8 cellular contexts compared by ENCODE assay signal in genomic region chr10:80408198-80409085, GRCh38. TPM values are rescaled to one million over a fixed set of nuclear protein-coding genes. Genes with fewer than 3 reads are reported as not detected.
A peak's percentile ranks its signal among the peaks of the same experiment; 100 is the strongest.
DNase-seq lines count a peak whose midpoint lies in the region; ATAC-seq and TF ChIP-seq lines count a peak whose summit lies in the region.

TSS of gene PRXL2A (plus strand) at chr10:80408551. CDS start at chr10:80420468, 11,917 bp downstream.

- H3K9me3 Mint-ChIP-seq in activated naive CD8-positive, alpha-beta T cell (ENCODE audit: low read depth), result no peaks in the 10 kb centered on the region

- H3K36me3 ChIP-seq in SK-N-MC (ENCODE audit: insufficient read depth, low read length), result no peaks in the 10 kb centered on the region
- H3K36me3 ChIP-seq in trophoblast cell (ENCODE audit: control insufficient read depth in 1 of 2, insufficient read depth in 2 of 2, low read length in 2 of 2), result no peaks in the 10 kb centered on the region
- no peaks in the 10 kb centered on the region for H3K36me3 ChIP-seq in tibial artery

- peak within 1 kb of the TSS; percentile 98 for H3K18ac ChIP-seq in trophoblast cell (ENCODE audit: low read length)

- peaks cover 33% of the 10 kb centered on the region for H3K4me1 Mint-ChIP-seq in activated naive CD8-positive, alpha-beta T cell (ENCODE audit: low read depth)

- peak within 1 kb of the TSS; percentile 87 for H4K12ac ChIP-seq in trophoblast cell (ENCODE audit: low read depth, low read length)

- intact Hi-C loops in Right ventricle myocardium inferior (cut with DNase I) (no loop called here), tibial artery (cut with DNase I; ENCODE audit: low total_unique reads) (no loop called here)

- no peak within 1 kb of the TSS for H3K23ac ChIP-seq in trophoblast cell (ENCODE audit: low read length)

- H3K27ac ChIP-seq in SK-N-MC (no peak within 1 kb of the TSS), trophoblast cell (ENCODE audit: low read depth, low read length) (no peak within 1 kb of the TSS), tibial artery (peak within 1 kb of the TSS; percentile 21 to 37)

- ATAC-seq in GM21423 (IDR thresholded peaks at IDR 0.05; ENCODE audit: unreplicated experiment), result peak; percentile 95
- peak; percentile 95 for ATAC-seq in Right ventricle myocardium inferior

- peak within 1 kb of the TSS; percentile 98 for H4K8ac ChIP-seq in trophoblast cell (ENCODE audit: low read depth, low read length)

- H2BK120ac ChIP-seq in trophoblast cell (ENCODE audit: insufficient read depth, low read length, poor library complexity), result peak within 1 kb of the TSS; percentile 62

- H3K27ac Mint-ChIP-seq in activated naive CD8-positive, alpha-beta T cell, result peak within 1 kb of the TSS; percentile 97

- no peaks in the 10 kb centered on the region for H3K27me3 ChIP-seq in trophoblast cell (ENCODE audit: insufficient read depth, low read length)
- peaks cover 0 to 31% of the 10 kb centered on the region in 2 donors for H3K27me3 ChIP-seq in tibial artery

- H3K9me3 ChIP-seq in SK-N-MC (ENCODE audit: low read depth, low read length) (no peaks in the 10 kb centered on the region), trophoblast cell (ENCODE audit: insufficient read depth, low read depth, low read length) (no peaks in the 10 kb centered on the region), tibial artery (no peaks in the 10 kb centered on the region)

- H3K4me3 ChIP-seq in SK-N-MC (peak within 1 kb of the TSS; percentile 81), trophoblast cell (ENCODE audit: low read depth, low read length) (peak within 1 kb of the TSS; percentile 82), tibial artery (peak within 1 kb of the TSS; percentile 53 to 59)

- no CpG with 5 or more reads among the region's 94 CpGs for WGBS in trophoblast cell (ENCODE audit: extremely low coverage, insufficient coverage, insufficient read length)

- no peak within 1 kb of the TSS for H2AK5ac ChIP-seq in trophoblast cell (ENCODE audit: low read length)

- no peak for TF ChIP-seq CTCF in tibial artery (IDR thresholded peaks at IDR 0.05)

- peak within 1 kb of the TSS; percentile 91 for H3K4me3 Mint-ChIP-seq in activated naive CD8-positive, alpha-beta T cell

- H3K27me3 Mint-ChIP-seq in activated naive CD8-positive, alpha-beta T cell, result no peaks in the 10 kb centered on the region

- H3K79me2 ChIP-seq in trophoblast cell (ENCODE audit: control insufficient read depth, insufficient read depth, low read length, poor library complexity), result peaks cover 5% of the 10 kb centered on the region

- peak within 1 kb of the TSS; percentile 95 for H3K14ac ChIP-seq in trophoblast cell (ENCODE audit: low read length)

- peak within 1 kb of the TSS; percentile 75 for H2BK5ac ChIP-seq in trophoblast cell (ENCODE audit: low read depth, low read length, poor library complexity)

- H3K4me2 ChIP-seq in trophoblast cell (ENCODE audit: low read length), result peak within 1 kb of the TSS; percentile 85

- H3K9ac ChIP-seq in SK-N-MC (ENCODE audit: insufficient read length) (peak within 1 kb of the TSS; percentile 77), trophoblast cell (ENCODE audit: low read length) (peak within 1 kb of the TSS; percentile 84)

- H4K91ac ChIP-seq in trophoblast cell (ENCODE audit: low read depth, low read length), result peak within 1 kb of the TSS; percentile 97

- H2BK12ac ChIP-seq in trophoblast cell (ENCODE audit: low read length), result peak within 1 kb of the TSS; percentile 61

- peaks cover 21 to 22% of the 10 kb centered on the region in 2 experiments for H3K4me1 ChIP-seq in trophoblast cell (ENCODE audit: control insufficient read depth in 1 of 2, insufficient read depth in 2 of 2, low read length in 2 of 2)
- H3K4me1 ChIP-seq in tibial artery, result peaks cover 0 to 21% (median 12%) of the 10 kb centered on the region in 4 donors

- peak within 1 kb of the TSS; percentile 89 for H3K4ac ChIP-seq in trophoblast cell (ENCODE audit: low read depth, low read length)

- peaks cover 11% of the 10 kb centered on the region for H3K79me1 ChIP-seq in trophoblast cell (ENCODE audit: low read length)

- H2AFZ ChIP-seq in trophoblast cell (ENCODE audit: insufficient read depth, low read length, poor library complexity), result peak within 1 kb of the TSS; percentile 95

- H3K36me3 Mint-ChIP-seq in activated naive CD8-positive, alpha-beta T cell, result no peaks in the 10 kb centered on the region

- DNase-seq in DMS153 (lab: John Stamatoyannopoulos, UW), result peak; percentile 60
- DNase-seq in HuH-7 (ENCODE audit: low spot score), result peak; percentile 88
- DNase-seq in SK-N-MC (ENCODE audit: low read depth, low spot score), result no peak
- DNase-seq in Right ventricle myocardium inferior (ENCODE audit: missing footprints), result peak; percentile 92
- DNase-seq in trophoblast cell, result peak in 1 of 2 donors; percentile 50
- peak; percentile 63 to 81 for DNase-seq in tibial artery

RNA-seq across cellular contexts. Expression of gene PRXL2A, which starts in this region (rescaled TPM):
- total RNA-seq in Right ventricle myocardium inferior, result 102 TPM
- 41.6 and 43.8 TPM in 2 replicates for polyA plus RNA-seq in trophoblast cell (2013)

Comparison
In these comparisons a context has a peak if more than half of its experiments do, and no peak if none do; other contexts are left out.
1. H3K27ac ChIP-seq: peak in tibial artery (2 of 2); none in SK-N-MC (single experiment) and trophoblast cell (single experiment).
2. Peak in every context shown above with its lines, with median percentiles within 50 percentile points of each other: H3K4me3 ChIP-seq.